ENCODE assay signal across 1 cellular context in genomic region chr3:37863949-37864822, GRCh38.
TF ChIP-seq lines count a peak whose summit lies in the region.

No MANE protein-coding gene starts in this region.

TF ChIP-seq in H1, 55 proteins besides CTCF, POLR2A, EP300 and RAD21 (continued from another document):
- no peak for TF ChIP-seq SP4 (IDR thresholded peaks at IDR 0.05; ENCODE audit: low read length)
- TF ChIP-seq, protein P1, sequence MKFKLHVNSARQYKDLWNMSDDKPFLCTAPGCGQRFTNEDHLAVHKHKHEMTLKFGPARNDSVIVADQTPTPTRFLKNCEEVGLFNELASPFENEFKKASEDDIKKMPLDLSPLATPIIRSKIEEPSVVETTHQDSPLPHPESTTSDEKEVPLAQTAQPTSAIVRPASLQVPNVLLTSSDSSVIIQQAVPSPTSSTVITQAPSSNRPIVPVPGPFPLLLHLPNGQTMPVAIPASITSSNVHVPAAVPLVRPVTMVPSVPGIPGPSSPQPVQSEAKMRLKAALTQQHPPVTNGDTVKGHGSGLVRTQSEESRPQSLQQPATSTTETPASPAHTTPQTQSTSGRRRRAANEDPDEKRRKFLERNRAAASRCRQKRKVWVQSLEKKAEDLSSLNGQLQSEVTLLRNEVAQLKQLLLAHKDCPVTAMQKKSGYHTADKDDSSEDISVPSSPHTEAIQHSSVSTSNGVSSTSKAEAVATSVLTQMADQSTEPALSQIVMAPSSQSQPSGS (IDR thresholded peaks at IDR 0.05; ENCODE audit: low read length): no peak
TF ChIP-seq in H1: peak in this region for 0.
